Comparison of ENCODE assay signal across 8 cellular contexts in genomic region chr1:227734546-227734857, GRCh38. TPM values are rescaled to one million over a fixed set of nuclear protein-coding genes. Genes with fewer than 3 reads are reported as not detected.
DNase-seq lines count a peak whose midpoint lies in the region; ATAC-seq and TF ChIP-seq lines count a peak whose summit lies in the region.

No MANE protein-coding gene starts in this region.

- peak overlapping the region; percentile 97 for H3K4me3 ChIP-seq in AG09309 (ENCODE audit: control insufficient read depth, low read depth, low read length)
- H3K4me3 ChIP-seq in GM23248, result peak overlapping the region; percentile 88
- H3K4me3 ChIP-seq in SU-DHL-6 (ENCODE audit: insufficient read depth, low read length, poor library complexity, severe bottlenecking), result peak overlapping the region; percentile 95
- peak overlapping the region; percentile 94 for H3K4me3 ChIP-seq in skeletal muscle satellite cell (ENCODE audit: low read length)

- no peaks in the 10 kb centered on the region for H3K9me3 ChIP-seq in GM23248 (ENCODE audit: low read depth)
- H3K9me3 ChIP-seq in SU-DHL-6 (ENCODE audit: insufficient read depth, low read length), result no peaks in the 10 kb centered on the region
- no peaks in the 10 kb centered on the region for H3K9me3 ChIP-seq in skeletal muscle satellite cell (replicated peaks; ENCODE audit: low read length)

- peak overlapping the region; percentile 86 for H2AFZ ChIP-seq in GM23248
- H2AFZ ChIP-seq in SU-DHL-6 (ENCODE audit: low read depth, low read length, severe bottlenecking), result peak overlapping the region; percentile 94

- H4K20me1 ChIP-seq in GM23248 (ENCODE audit: insufficient read depth) (no peaks in the 10 kb centered on the region), SU-DHL-6 (ENCODE audit: low read depth, low read length) (no peaks in the 10 kb centered on the region)

- H3K4me1 ChIP-seq in GM23248 (ENCODE audit: insufficient read depth) (peaks cover 7% of the 10 kb centered on the region; the same call in 1 of the 2 replicates), foreskin keratinocyte (peaks cover 4% of the 10 kb centered on the region), skeletal muscle satellite cell (ENCODE audit: control insufficient read depth, insufficient read depth, low read length) (peaks cover 11% of the 10 kb centered on the region)

- DNase-seq in AG09309 (ENCODE audit: low read depth) (no peak), GM23248 (peak; percentile 26), foreskin keratinocyte (no peak), ACHN (no peak), cerebellar nuclear complex (lab: John Stamatoyannopoulos, UW) (no peak)

- in situ Hi-C loops in GM23248 (cut with MboI), result no loop called here
- in situ Hi-C loops in ACHN (cut with HindIII; ENCODE audit: low pct_ligation_motif_present, low pct_unique_long_range_greater_than_20kb, low sequenced_read_pairs), result no loop called here

- H3K9ac ChIP-seq in GM23248 (peak overlapping the region; percentile 85), SU-DHL-6 (ENCODE audit: low read length) (peak overlapping the region; percentile 94), skeletal muscle satellite cell (ENCODE audit: low read depth, low read length) (peak overlapping the region; percentile 93)

- no peaks in the 10 kb centered on the region for H3F3A ChIP-seq in GM23248 (ENCODE audit: insufficient read depth)
- H3F3A ChIP-seq in SU-DHL-6 (ENCODE audit: insufficient read depth), result peaks cover 6% of the 10 kb centered on the region; the same call in 1 of the 2 replicates

- H3K27me3 ChIP-seq in GM23248 (replicated peaks; ENCODE audit: insufficient read depth) (no peaks in the 10 kb centered on the region), SU-DHL-6 (ENCODE audit: low read length) (no peaks in the 10 kb centered on the region), foreskin keratinocyte (no peaks in the 10 kb centered on the region), skeletal muscle satellite cell (ENCODE audit: control insufficient read depth, insufficient read depth, low read length) (no peaks in the 10 kb centered on the region)

- H3K79me2 ChIP-seq in GM23248 (ENCODE audit: insufficient read depth) (peaks cover 65% of the 10 kb centered on the region), SU-DHL-6 (ENCODE audit: insufficient read depth, low read length) (peaks cover 54% of the 10 kb centered on the region)

- H3K36me3 ChIP-seq in GM23248 (ENCODE audit: low read depth), result peaks cover 3% of the 10 kb centered on the region; the same call in 1 of the 2 replicates
- H3K36me3 ChIP-seq in SU-DHL-6 (ENCODE audit: low read length), result no peaks in the 10 kb centered on the region
- peaks cover 20% of the 10 kb centered on the region for H3K36me3 ChIP-seq in skeletal muscle satellite cell (ENCODE audit: insufficient read depth, low read length)

- no peak for TF ChIP-seq CTCF in AG09309 (IDR thresholded peaks at IDR 0.05; ENCODE audit: control insufficient read depth, insufficient read depth, low read depth, low read length, missing control alignments)
- TF ChIP-seq CTCF in SU-DHL-6 (IDR thresholded peaks at IDR 0.05; ENCODE audit: insufficient read depth, low read length, poor library complexity, severe bottlenecking), result no peak
- no peak for TF ChIP-seq CTCF in foreskin keratinocyte (conservative IDR thresholded peaks at IDR 0.05)

- H3K27ac ChIP-seq in GM23248, result no peak overlapping the region
- H3K27ac ChIP-seq in SU-DHL-6 (ENCODE audit: low read depth, low read length), result peak overlapping the region; percentile 38; the same call in 1 of the 2 replicates
- H3K27ac ChIP-seq in foreskin keratinocyte, result peak overlapping the region; percentile 59

- H3K9me2 ChIP-seq in GM23248 (ENCODE audit: insufficient read depth) (no peaks in the 10 kb centered on the region), SU-DHL-6 (replicated peaks; ENCODE audit: insufficient read depth, low read length) (no peaks in the 10 kb centered on the region)

- peak overlapping the region; percentile 78 for H3K4me2 ChIP-seq in GM23248 (ENCODE audit: unreplicated experiment)
- H3K4me2 ChIP-seq in SU-DHL-6 (ENCODE audit: low read depth, low read length, poor library complexity, severe bottlenecking), result peak overlapping the region; percentile 81
- peak overlapping the region; percentile 98 for H3K4me2 ChIP-seq in skeletal muscle satellite cell (ENCODE audit: low read length)

- WGBS in GM23248 (ENCODE audit: low coverage in 1 of 2, low lambda C conversion rate in 2 of 2, missing lambda C conversion rate in 2 of 2), 2 experiments, result 2 to 3% methylated on average over 10 of the region's 10 CpGs

- no peak for ATAC-seq in foreskin keratinocyte
- no peak for ATAC-seq in HG02970 (IDR thresholded peaks at IDR 0.05; ENCODE audit: low FRiP score, unreplicated experiment)

RNA-seq across cellular contexts. Expression of gene JMJD4, which starts 0.6 kb away (rescaled TPM):
- 25.8 and 26.9 TPM in 2 replicates for total RNA-seq in GM23248 (2014; rRNA removed; shearing (Covaris generic))
- polyA plus RNA-seq in GM23248 (2016; fragmentation: Nextera tagmentation; extraction: Ambion mirVana) (16.1 and 17.3 TPM in 2 replicates), foreskin keratinocyte (23.6 and 24.6 TPM in 2 replicates)
- total RNA-seq in foreskin keratinocyte, result 24.2 and 26.2 TPM in 2 replicates
- total RNA-seq in skeletal muscle satellite cell (2012; rRNA removed), result 39.5 and 43.9 TPM in 2 replicates

RNA-seq across cellular contexts. Expression of gene SNAP47, which starts 0.7 kb away (rescaled TPM):
- 30.5 and 40.1 TPM in 2 replicates for total RNA-seq in GM23248 (2014; rRNA removed; shearing (Covaris generic))
- polyA plus RNA-seq in GM23248 (2016; fragmentation: Nextera tagmentation; extraction: Ambion mirVana) (29.3 and 32.6 TPM in 2 replicates), foreskin keratinocyte (25.1 and 27.0 TPM in 2 replicates)
- total RNA-seq in foreskin keratinocyte, result 30.9 and 33.1 TPM in 2 replicates
- total RNA-seq in skeletal muscle satellite cell (2012; rRNA removed), result 30.9 and 31.5 TPM in 2 replicates
